8 cellular contexts compared by ENCODE assay signal in genomic region chr17:50541916-50542688, GRCh38. TPM values are rescaled to one million over a fixed set of nuclear protein-coding genes. Genes with fewer than 3 reads are reported as not detected.
DNase-seq lines count a peak whose midpoint lies in the region; ATAC-seq and TF ChIP-seq lines count a peak whose summit lies in the region.

No MANE protein-coding gene starts in this region.

- peak overlapping the region; percentile 45 to 51 for H3K4me3 ChIP-seq in CD4-positive, alpha-beta memory T cell (ENCODE audit: low read length in 2 of 2)
- H3K4me3 ChIP-seq in endodermal cell (ENCODE audit: low read length): peak overlapping the region; percentile 84

- no peaks in the 10 kb centered on the region for H3K9me3 ChIP-seq in CD4-positive, alpha-beta memory T cell (ENCODE audit: control insufficient read depth in 1 of 2, low read length in 2 of 2)
- H3K9me3 ChIP-seq in endodermal cell (ENCODE audit: control insufficient read depth, low read length): no peaks in the 10 kb centered on the region

- peak overlapping the region; percentile 59 for H3K9ac ChIP-seq in endodermal cell (ENCODE audit: extremely low read depth, low read length, poor library complexity, severe bottlenecking)

- H3K27ac ChIP-seq in CD4-positive, alpha-beta memory T cell (ENCODE audit: low read depth, low read length): peak overlapping the region; percentile 60
- peak overlapping the region; percentile 85 for H3K27ac ChIP-seq in endodermal cell (ENCODE audit: low read depth, low read length)

- peak overlapping the region; percentile 80 to 89 (median 86) for H3K4me3 Mint-ChIP-seq in CD4-positive, alpha-beta memory T cell
- H3K4me3 Mint-ChIP-seq in endodermal cell (peak overlapping the region; percentile 69), mesothelial cell of epicardium (peak overlapping the region; percentile 74)

- H3K27me3 Mint-ChIP-seq in CD4-positive, alpha-beta memory T cell: peaks cover 1 to 3% of the 10 kb centered on the region in 2 donors
- peaks cover 23% of the 10 kb centered on the region for H3K27me3 Mint-ChIP-seq in endodermal cell (ENCODE audit: insufficient read depth)
- peaks cover 3% of the 10 kb centered on the region for H3K27me3 Mint-ChIP-seq in mesothelial cell of epicardium (ENCODE audit: low read depth)

- ATAC-seq in GM19397 (IDR thresholded peaks at IDR 0.05; ENCODE audit: unreplicated experiment) (peak; percentile 76), HG03521 (IDR thresholded peaks at IDR 0.05; ENCODE audit: unreplicated experiment) (peak; percentile 83)

- H3K36me3 ChIP-seq in CD4-positive, alpha-beta memory T cell (ENCODE audit: insufficient read depth, low read length): no peaks in the 10 kb centered on the region
- no peaks in the 10 kb centered on the region for H3K36me3 ChIP-seq in endodermal cell (ENCODE audit: control insufficient read depth, insufficient read depth, low read length)

- no peaks in the 10 kb centered on the region for H3K36me3 Mint-ChIP-seq in CD4-positive, alpha-beta memory T cell
- H3K36me3 Mint-ChIP-seq in endodermal cell (ENCODE audit: low read depth) (no peaks in the 10 kb centered on the region), mesothelial cell of epicardium (peaks cover 3% of the 10 kb centered on the region)

- TF ChIP-seq CTCF in endodermal cell (conservative IDR thresholded peaks at IDR 0.05) (peak; percentile 52), mesothelial cell of epicardium (IDR thresholded peaks at IDR 0.05; ENCODE audit: unreplicated experiment) (no peak)

- POLR2A ChIA-PET in CD4-positive, alpha-beta memory T cell (lab: Charles Lee; ENCODE audit: partially characterized antibody): interaction anchor here (0.6 to 1.7 kb wide), 6 partner anchors 8 to 580 kb away, joined by 3 to 8 read pairs (median 6); partner anchors contain the start of genes LRRC59 and TOB1

- CTCF ChIA-PET in CD4-positive, alpha-beta memory T cell (lab: Charles Lee; ENCODE audit: partially characterized antibody): interaction anchor here (0.6 to 1.4 kb wide), 9 partner anchors 10 to 310 kb away, joined by 3 to 7 read pairs (median 3); partner anchors contain the start of gene RSAD1

- peaks cover 8 to 25% (median 18%) of the 10 kb centered on the region in 4 donors for H3K4me1 Mint-ChIP-seq in CD4-positive, alpha-beta memory T cell
- H3K4me1 Mint-ChIP-seq in endodermal cell (peaks cover 10% of the 10 kb centered on the region), mesothelial cell of epicardium (peaks cover 19% of the 10 kb centered on the region)

- intact Hi-C loops in CD4-positive, alpha-beta memory T cell (cut with micrococcal nuclease): loop anchor here (1.0 to 5.0 kb wide), 3 partner anchors 35 to 165 kb away; partner anchors contain the start of genes ANKRD40, MYCBPAP and RSAD1

- H3K4me1 ChIP-seq in CD4-positive, alpha-beta memory T cell (ENCODE audit: insufficient read depth, low read length): peaks cover 19% of the 10 kb centered on the region
- H3K4me1 ChIP-seq in endodermal cell (ENCODE audit: control insufficient read depth, insufficient read depth, low read length): peaks cover 6% of the 10 kb centered on the region

- DNase-seq in CD4-positive, alpha-beta memory T cell: peak; percentile 74 to 86 (median 81)
- DNase-seq in NK-92 treated with Interleukin-12 subunit alpha and Interleukin-12 subunit beta, amount 100 ng/mL, for 24 hours (lab: John Stamatoyannopoulos, UW): peak; percentile 75
- peak; percentile 36 for DNase-seq in activated CD8-positive, alpha-beta memory T cell treated with anti-CD3 and anti-CD28 coated beads, Interleukin-2, amount 50 U/mL, for 1 hour (ENCODE audit: extremely low read depth)
- DNase-seq in endodermal cell: peak; percentile 97
- DNase-seq in mesothelial cell of epicardium (ENCODE audit: low spot score in 2 of 2, unreplicated experiment in 2 of 2): peak; percentile 84 to 92
- DNase-seq in stimulated activated CD8-positive, alpha-beta memory T cell treated with anti-CD3 and anti-CD28 coated beads, Interleukin-15, amount 100 ng/mL, for 4 hours (ENCODE audit: low read depth in 2 of 2): peak; percentile 57 to 68

- WGBS in endodermal cell (ENCODE audit: insufficient coverage in 1 of 2, insufficient read length in 1 of 2), 2 experiments: 2 to 3% methylated on average over 52 to 65 of the region's 65 CpGs

- H3K27ac Mint-ChIP-seq in CD4-positive, alpha-beta memory T cell: peak overlapping the region; percentile 17 to 93 (median 77)
- H3K27ac Mint-ChIP-seq in endodermal cell (peak overlapping the region; percentile 67), mesothelial cell of epicardium (peak overlapping the region; percentile 83)

- H3K27me3 ChIP-seq in CD4-positive, alpha-beta memory T cell (ENCODE audit: insufficient read depth, low read length): no peaks in the 10 kb centered on the region
- H3K27me3 ChIP-seq in endodermal cell (ENCODE audit: control insufficient read depth, insufficient read depth, low read length, poor library complexity, severe bottlenecking): no peaks in the 10 kb centered on the region

- H3K9me3 Mint-ChIP-seq in CD4-positive, alpha-beta memory T cell: no peaks in the 10 kb centered on the region
- no peaks in the 10 kb centered on the region for H3K9me3 Mint-ChIP-seq in endodermal cell
- no peaks in the 10 kb centered on the region for H3K9me3 Mint-ChIP-seq in mesothelial cell of epicardium

RNA-seq across cellular contexts. Expression of gene SPATA20, which starts 4.9 kb away (rescaled TPM):
- 10 to 100 TPM; 13.3 to 14.1 TPM for total RNA-seq in CD4-positive, alpha-beta memory T cell
- 1 to 10 TPM; 5.4 to 7.3 TPM for polyA plus RNA-seq in CD4-positive, alpha-beta memory T cell
- 10 to 100 TPM; 40.4 to 40.5 TPM for total RNA-seq in endodermal cell
- 22.2 TPM for polyA plus RNA-seq in endodermal cell (2013, experiment 1 of 2)
- 21.2 TPM for polyA plus RNA-seq in endodermal cell (2013, experiment 2 of 2)
- 71.3 to 71.7 TPM (median 71.4 TPM) in 3 replicates for total RNA-seq in mesothelial cell of epicardium

RNA-seq across cellular contexts. Expression of gene EPN3, which starts 9.6 kb away (rescaled TPM):
- total RNA-seq in CD4-positive, alpha-beta memory T cell: not detected
- polyA plus RNA-seq in CD4-positive, alpha-beta memory T cell: not detected
- total RNA-seq in endodermal cell (under 1 TPM in 1 of 2 donors, not detected in 1; 0.66 TPM), mesothelial cell of epicardium (14.2 to 15.1 TPM (median 14.7 TPM) in 3 replicates)
- 0.21 TPM for polyA plus RNA-seq in endodermal cell (2013, experiment 1 of 2)
- polyA plus RNA-seq in endodermal cell (2013, experiment 2 of 2): not detected

RNA-seq across cellular contexts. Expression of gene CACNA1G, which starts 18.4 kb away (rescaled TPM):
- not detected for total RNA-seq in CD4-positive, alpha-beta memory T cell
- not detected for polyA plus RNA-seq in CD4-positive, alpha-beta memory T cell
- 1 to 10 TPM in 1 of 2 donors, under 1 TPM in 1; 0.84 to 1.1 TPM for total RNA-seq in endodermal cell
- polyA plus RNA-seq in endodermal cell (2013, experiment 1 of 2): 7.5 TPM
- 6.6 TPM for polyA plus RNA-seq in endodermal cell (2013, experiment 2 of 2)
- 26.1 to 29.0 TPM (median 26.9 TPM) in 3 replicates for total RNA-seq in mesothelial cell of epicardium

RNA-seq across cellular contexts. Expression of gene MYCBPAP, which starts 33.9 kb away (rescaled TPM):
- total RNA-seq in CD4-positive, alpha-beta memory T cell: 1 to 10 TPM; 5.3 to 6.8 TPM
- under 1 TPM in 1 of 2 donors, not detected in 1; 0.24 TPM for polyA plus RNA-seq in CD4-positive, alpha-beta memory T cell
- total RNA-seq in endodermal cell: 1 to 10 TPM; 3.5 to 7.1 TPM
- 2.6 TPM for polyA plus RNA-seq in endodermal cell (2013, experiment 1 of 2)
- polyA plus RNA-seq in endodermal cell (2013, experiment 2 of 2): 1.6 TPM
- total RNA-seq in mesothelial cell of epicardium: 5.1 to 6.5 TPM (median 6.1 TPM) in 3 replicates

Comparison
In these comparisons a context has a peak if more than half of its experiments do, and no peak if none do; other contexts are left out.
1. Peak in every context shown above with its lines: DNase-seq, ATAC-seq, H3K4me3 ChIP-seq and H3K27ac ChIP-seq.
2. DNase-seq: peak in every context shown above with its lines; median percentile 97 in endodermal cell; 88 in mesothelial cell of epicardium; 81 in CD4-positive, alpha-beta memory T cell; 75 in NK-92 treated with Interleukin-12 subunit alpha and Interleukin-12 subunit beta, amount 100 ng/mL, for 24 hours; 62 in stimulated activated CD8-positive, alpha-beta memory T cell treated with anti-CD3 and anti-CD28 coated beads, Interleukin-15, amount 100 ng/mL, for 4 hours; 36 in activated CD8-positive, alpha-beta memory T cell treated with anti-CD3 and anti-CD28 coated beads, Interleukin-2, amount 50 U/mL, for 1 hour.
3. RNA of gene CACNA1G, which starts 18.4 kb away (total RNA-seq): 26.1 to 29.0 TPM in mesothelial cell of epicardium; 0.84 to 1.1 TPM in endodermal cell and not detected in CD4-positive, alpha-beta memory T cell; every median in the first group is over 10 times any median in the second.